Comparison of ENCODE assay signal across 3 cellular contexts in the genomic region with DNA sequence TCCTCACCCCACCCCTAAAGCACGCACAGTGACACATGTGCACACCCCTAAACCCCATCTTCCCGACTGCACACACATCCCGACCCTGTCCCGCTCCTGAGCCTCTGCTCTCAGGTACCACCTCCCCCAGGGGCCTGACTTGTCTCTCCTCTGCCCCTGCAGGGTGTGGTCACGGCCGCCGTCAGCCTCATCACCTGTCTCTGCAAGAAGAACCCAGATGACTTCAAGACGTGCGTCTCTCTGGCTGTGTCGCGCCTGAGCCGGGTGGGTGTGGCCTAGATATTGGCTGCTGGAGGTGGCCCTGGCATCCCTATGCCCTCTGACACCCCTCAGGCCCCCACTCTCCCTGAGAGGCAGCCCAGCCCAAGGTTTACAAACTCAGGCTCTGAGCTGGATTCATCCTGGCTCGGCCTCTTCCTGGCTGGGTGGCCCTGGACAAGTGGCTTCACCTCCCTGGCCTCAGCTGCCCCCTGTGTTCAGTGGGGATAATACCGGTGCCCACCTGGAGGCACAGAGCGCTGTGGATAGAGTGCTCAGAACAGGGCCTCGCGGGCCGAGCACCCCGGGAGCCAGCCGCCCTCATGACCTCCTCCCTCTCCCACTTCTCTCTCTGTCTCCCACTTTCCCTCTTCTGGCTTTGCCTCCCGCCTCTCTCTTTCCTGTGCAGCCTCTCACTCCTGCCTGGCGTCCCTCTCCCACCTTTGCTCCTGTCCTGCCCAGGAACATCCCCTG.
TF ChIP-seq lines count a peak whose summit lies in the region.

No MANE protein-coding gene starts in this region.

TF ChIP-seq in A549, 52 proteins besides CTCF, POLR2A, EP300 and RAD21:
- TF ChIP-seq, protein P1, sequence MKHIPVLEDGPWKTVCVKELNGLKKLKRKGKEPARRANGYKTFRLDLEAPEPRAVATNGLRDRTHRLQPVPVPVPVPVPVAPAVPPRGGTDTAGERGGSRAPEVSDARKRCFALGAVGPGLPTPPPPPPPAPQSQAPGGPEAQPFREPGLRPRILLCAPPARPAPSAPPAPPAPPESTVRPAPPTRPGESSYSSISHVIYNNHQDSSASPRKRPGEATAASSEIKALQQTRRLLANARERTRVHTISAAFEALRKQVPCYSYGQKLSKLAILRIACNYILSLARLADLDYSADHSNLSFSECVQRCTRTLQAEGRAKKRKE (CRISPR knock-in tag; IDR thresholded peaks at IDR 0.05; ENCODE audit: low read depth): no peak
- no peak for TF ChIP-seq PHF8 (IDR thresholded peaks at IDR 0.05; ENCODE audit: borderline replicate concordance, low read depth)

TF ChIP-seq in K562, 482 proteins besides CTCF, POLR2A, EP300 and RAD21:
- TF ChIP-seq TBL1XR1 (IDR thresholded peaks at IDR 0.05; ENCODE audit: low read length in 2 of 2) (no peak), POLR2G (IDR thresholded peaks at IDR 0.05; ENCODE audit: low read depth, low read length) (peak; percentile 37; the same call in 1 of the 2 replicates)

TF ChIP-seq in WTC11, 78 proteins besides CTCF, POLR2A, EP300 and RAD21:
- TF ChIP-seq ATF1 (CRISPR knock-in tag; IDR thresholded peaks at IDR 0.05): no peak
- no peak for TF ChIP-seq TEAD1 (CRISPR knock-in tag; IDR thresholded peaks at IDR 0.05)
- TF ChIP-seq, protein P2, sequence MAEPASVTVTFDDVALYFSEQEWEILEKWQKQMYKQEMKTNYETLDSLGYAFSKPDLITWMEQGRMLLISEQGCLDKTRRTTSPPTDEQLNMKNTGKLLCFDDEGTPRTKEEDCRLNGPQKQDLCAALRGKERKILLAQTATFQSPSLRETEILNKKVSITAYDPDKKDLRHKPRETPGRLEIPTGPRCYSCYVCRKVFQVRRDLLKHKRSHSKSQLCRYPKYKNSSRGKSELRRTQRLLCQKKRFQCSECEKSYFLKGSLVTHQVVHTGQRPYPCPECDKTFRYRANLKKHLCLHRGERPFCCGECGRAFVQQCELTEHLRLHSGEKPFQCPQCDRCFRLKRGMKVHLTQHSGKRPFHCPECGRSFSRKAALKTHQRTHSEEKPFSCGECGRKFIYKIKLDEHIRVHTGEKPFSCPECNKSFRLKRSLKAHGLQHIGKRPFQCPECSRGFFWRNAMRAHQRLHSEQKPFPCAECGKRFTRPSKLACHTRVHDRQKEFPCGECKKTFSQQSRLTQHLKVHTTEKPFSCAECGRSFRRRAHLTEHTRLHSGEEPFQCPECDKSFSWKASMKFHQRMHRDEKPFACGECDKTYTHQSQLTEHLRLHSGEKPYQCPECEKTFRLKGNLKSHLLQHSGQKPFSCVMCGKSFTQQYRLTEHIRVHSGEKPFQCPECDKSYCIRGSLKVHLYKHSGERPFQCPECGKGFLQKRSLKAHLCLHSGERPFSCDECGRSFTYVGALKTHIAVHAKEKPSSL (CRISPR knock-in tag; conservative IDR thresholded peaks at IDR 0.05): no peak
